1 cellular context compared by ENCODE assay signal in genomic region chr11:60700689-60701508, GRCh38.
TF ChIP-seq lines count a peak whose summit lies in the region.

No MANE protein-coding gene starts in this region.

TF ChIP-seq in HEK293, 187 proteins besides CTCF, POLR2A, EP300 and RAD21 (continued from another document):
- TF ChIP-seq ZNF777 (tag by site-specific recombination; IDR thresholded peaks at IDR 0.05; ENCODE audit: borderline replicate concordance): no peak
